Comparison of ENCODE assay signal across 8 cellular contexts in the genomic region with DNA sequence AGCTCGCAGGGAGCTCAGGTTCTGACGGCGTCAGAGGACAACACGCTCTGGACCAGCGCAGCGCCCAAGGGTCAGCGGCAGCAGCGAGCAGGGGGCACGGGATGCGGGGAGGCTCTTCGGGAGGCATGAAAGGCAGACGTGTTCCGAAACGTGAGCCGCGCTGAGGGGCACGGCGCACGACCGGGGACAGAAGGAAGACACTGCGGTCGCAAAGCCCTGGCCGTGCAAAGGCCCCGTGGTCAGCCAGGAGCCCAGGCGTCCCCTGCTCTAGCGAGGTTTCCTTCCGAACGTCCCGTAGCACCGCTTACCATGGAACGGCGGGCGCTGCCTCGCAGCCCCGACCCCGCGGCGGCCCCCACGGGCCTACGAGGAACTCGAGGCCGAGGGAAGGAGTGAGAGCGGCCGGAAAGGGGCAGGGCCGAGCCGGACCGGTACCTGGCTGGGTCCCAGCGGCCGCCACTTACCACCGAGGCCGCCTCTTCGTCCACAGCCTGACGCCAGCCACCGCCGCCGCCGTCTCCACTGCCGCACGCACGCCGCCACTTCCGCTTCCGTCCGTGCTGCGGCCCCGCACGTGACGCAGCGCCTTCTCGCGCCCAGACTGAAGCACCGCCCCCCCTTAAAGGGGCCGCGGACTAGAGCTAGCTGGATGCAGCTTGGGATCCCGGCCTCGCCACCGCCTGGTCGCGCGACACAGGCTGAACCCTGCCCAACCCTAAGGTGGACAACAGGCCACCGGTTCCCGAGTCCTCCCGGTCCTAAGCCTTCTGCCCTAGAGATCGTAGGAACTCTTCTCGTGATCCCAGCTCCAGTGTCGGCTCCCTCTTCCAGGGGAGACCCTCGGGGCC. TPM values are rescaled to one million over a fixed set of nuclear protein-coding genes. Genes with fewer than 3 reads are reported as not detected.
DNase-seq lines count a peak whose midpoint lies in the region; ATAC-seq and TF ChIP-seq lines count a peak whose summit lies in the region.

No MANE protein-coding gene starts in this region.

- ATAC-seq in GM21786 (IDR thresholded peaks at IDR 0.05; ENCODE audit: unreplicated experiment), result peak; percentile 83

- H3K9me3 Mint-ChIP-seq in nephron, result no peaks in the 10 kb centered on the region
- no peaks in the 10 kb centered on the region for H3K9me3 Mint-ChIP-seq in stimulated activated naive CD8-positive, alpha-beta T cell treated with anti-CD3 and anti-CD28 coated beads, Interleukin-15, Interleukin-2, amounts not matched to agents 100 ng/mL and 50 ng/mL, for 24 hours

- peaks cover 3% of the 10 kb centered on the region for H3K36me3 Mint-ChIP-seq in nephron (ENCODE audit: low read depth)
- H3K36me3 Mint-ChIP-seq in stimulated activated naive CD8-positive, alpha-beta T cell treated with anti-CD3 and anti-CD28 coated beads, Interleukin-15, Interleukin-2, amounts not matched to agents 100 ng/mL and 50 ng/mL, for 24 hours (ENCODE audit: low read depth), result peaks cover 19% of the 10 kb centered on the region

- peak overlapping the region; percentile 96 to 98 (median 97) for H3K4me3 Mint-ChIP-seq in nephron
- H3K4me3 Mint-ChIP-seq in stimulated activated naive CD8-positive, alpha-beta T cell treated with anti-CD3 and anti-CD28 coated beads, Interleukin-15, Interleukin-2, amounts not matched to agents 100 ng/mL and 50 ng/mL, for 24 hours, result peak overlapping the region; percentile 99

- peak overlapping the region; percentile 94 for H3K4me3 ChIP-seq in fibroblast of pulmonary artery (replicated peaks; ENCODE audit: low read depth, low read length)

- peak overlapping the region; percentile 62 to 92 (median 91) for H3K27ac Mint-ChIP-seq in nephron
- peak overlapping the region; percentile 95 for H3K27ac Mint-ChIP-seq in stimulated activated naive CD8-positive, alpha-beta T cell treated with anti-CD3 and anti-CD28 coated beads, Interleukin-15, Interleukin-2, amounts not matched to agents 100 ng/mL and 50 ng/mL, for 24 hours

- H3K27me3 Mint-ChIP-seq in nephron (ENCODE audit: low read depth), result no peaks in the 10 kb centered on the region
- no peaks in the 10 kb centered on the region for H3K27me3 Mint-ChIP-seq in stimulated activated naive CD8-positive, alpha-beta T cell treated with anti-CD3 and anti-CD28 coated beads, Interleukin-15, Interleukin-2, amounts not matched to agents 100 ng/mL and 50 ng/mL, for 24 hours

- DNase-seq in DMS79 treated with DMSO at 0.1 percent for 48 hours (lab: John Stamatoyannopoulos, UW) (peak; percentile 77), Kasumi-1 (lab: John Stamatoyannopoulos, UW) (peak; percentile 88 to 91), RPMI7951 (ENCODE audit: low read depth) (peak; percentile 89), fibroblast of pulmonary artery (ENCODE audit: low read depth) (peak; percentile 89)
- peak; percentile 83 for DNase-seq in activated T-helper 9 cell treated with anti-CD3 and anti-CD28 coated beads, Interleukin-2, amount 50 U/mL, for 16 hours (ENCODE audit: low read depth)

- no peak for TF ChIP-seq CTCF in fibroblast of pulmonary artery (IDR thresholded peaks at IDR 0.05; ENCODE audit: low read length, missing control alignments)
- peak in 1 of 3 experiments; percentile 30 for TF ChIP-seq CTCF in nephron (IDR thresholded peaks at IDR 0.05; ENCODE audit: unreplicated experiment in 3 of 3)

- peaks cover 21% of the 10 kb centered on the region for H3K4me1 Mint-ChIP-seq in nephron
- H3K4me1 Mint-ChIP-seq in stimulated activated naive CD8-positive, alpha-beta T cell treated with anti-CD3 and anti-CD28 coated beads, Interleukin-15, Interleukin-2, amounts not matched to agents 100 ng/mL and 50 ng/mL, for 24 hours (ENCODE audit: low read depth), result peaks cover 32% of the 10 kb centered on the region

RNA-seq across cellular contexts. Expression of gene ABHD17A, which starts 9.4 kb away (rescaled TPM):
- 42.1 and 61.5 TPM in 2 replicates for total RNA-seq in RPMI7951 (2014; rRNA removed; shearing (Covaris generic))

RNA-seq across cellular contexts. Expression of gene KLF16, which starts 12.5 kb away (rescaled TPM):
- total RNA-seq in RPMI7951 (2014; rRNA removed; shearing (Covaris generic)), result 2.9 and 4.2 TPM in 2 replicates

RNA-seq across cellular contexts. Expression of gene REXO1, which starts 27.6 kb away (rescaled TPM):
- 3.3 and 3.5 TPM in 2 replicates for total RNA-seq in RPMI7951 (2014; rRNA removed; shearing (Covaris generic))

RNA-seq across cellular contexts. Expression of gene ADAT3, which starts 29.3 kb away (rescaled TPM):
- total RNA-seq in RPMI7951 (2014; rRNA removed; shearing (Covaris generic)), result 1.3 and 2.4 TPM in 2 replicates

RNA-seq across cellular contexts. Expression of gene SCAMP4, which starts 29.3 kb away (rescaled TPM):
- total RNA-seq in RPMI7951 (2014; rRNA removed; shearing (Covaris generic)), result 55.2 and 67.9 TPM in 2 replicates

Comparison
In these comparisons a context has a peak if more than half of its experiments do, and no peak if none do; other contexts are left out.
1. Peak in every context shown above with its lines: DNase-seq, ATAC-seq and H3K4me3 ChIP-seq.